ENCODE assay signal across 8 cellular contexts in the genomic region with DNA sequence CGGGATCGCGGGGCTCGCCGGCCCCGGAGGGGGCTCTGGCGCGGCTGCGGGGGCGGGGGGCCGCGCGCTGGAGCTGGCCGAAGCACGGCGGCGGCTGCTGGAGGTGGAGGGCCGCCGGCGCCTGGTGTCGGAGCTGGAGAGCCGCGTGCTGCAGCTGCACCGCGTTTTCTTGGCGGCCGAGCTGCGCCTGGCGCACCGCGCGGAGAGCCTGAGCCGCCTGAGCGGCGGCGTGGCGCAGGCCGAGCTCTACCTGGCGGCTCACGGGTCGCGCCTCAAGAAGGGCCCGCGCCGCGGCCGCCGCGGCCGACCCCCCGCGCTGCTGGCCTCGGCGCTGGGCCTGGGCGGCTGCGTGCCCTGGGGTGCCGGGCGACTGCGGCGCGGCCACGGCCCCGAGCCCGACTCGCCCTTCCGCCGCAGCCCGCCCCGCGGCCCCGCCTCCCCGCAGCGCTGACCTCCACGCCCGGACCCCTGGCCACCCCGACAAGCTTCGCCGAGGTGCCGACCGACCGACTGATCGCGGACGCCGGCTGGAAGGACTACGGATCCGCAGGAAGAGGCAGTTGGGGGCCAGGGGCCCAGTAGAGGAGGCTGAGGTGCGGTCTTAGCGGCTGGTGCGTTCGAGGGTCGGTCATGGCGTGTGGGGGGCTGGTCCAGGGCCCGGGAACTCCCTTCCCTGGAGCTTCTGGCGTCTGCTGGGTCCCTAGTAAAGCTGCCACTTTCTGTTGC. TPM values are rescaled to one million over a fixed set of nuclear protein-coding genes. Genes with fewer than 3 reads are reported as not detected.
A peak's percentile ranks its signal among the peaks of the same experiment; 100 is the strongest.
DNase-seq lines count a peak whose midpoint lies in the region; ATAC-seq, FAIRE-seq and TF ChIP-seq lines count a peak whose summit lies in the region.

No MANE protein-coding gene starts in this region.

- WGBS in mesodermal cell (ENCODE audit: insufficient coverage in 2 of 2), 2 experiments = 1% methylated on average over 54 to 95 of the region's 95 CpGs

- peaks cover 12% of the 10 kb centered on the region for H3K4me1 Mint-ChIP-seq in central memory CD8-positive, alpha-beta T cell

- intact Hi-C loops in upper lobe of right lung (cut with DNase I) = no loop called here

- no peak for DNase-seq in activated CD4-positive, CD25-positive, alpha-beta regulatory T cell (lab: John Stamatoyannopoulos, UW)
- peak; percentile 71 for DNase-seq in RPMI8226
- DNase-seq in central memory CD8-positive, alpha-beta T cell (ENCODE audit: low spot score in 2 of 2) = no peak
- DNase-seq in upper lobe of right lung = no peak
- DNase-seq in urothelium cell line (ENCODE audit: low spot score) = no peak
- DNase-seq in cortex of kidney (lab: John Stamatoyannopoulos, UW) = no peak

- TF ChIP-seq CTCF in upper lobe of right lung (IDR thresholded peaks at IDR 0.05) = no peak

- peak overlapping the region; percentile 60 for H3K4me3 Mint-ChIP-seq in central memory CD8-positive, alpha-beta T cell

- peaks cover 21% of the 10 kb centered on the region for H3K27me3 ChIP-seq in upper lobe of right lung

- H3K27ac ChIP-seq in mesodermal cell (ENCODE audit: low read depth, low read length, severe bottlenecking) = no peak overlapping the region
- H3K27ac ChIP-seq in upper lobe of right lung = peak overlapping the region; percentile 51

- H3K9me3 Mint-ChIP-seq in central memory CD8-positive, alpha-beta T cell = no peaks in the 10 kb centered on the region

- H3K9me3 ChIP-seq in mesodermal cell (ENCODE audit: control insufficient read depth, low read length) = no peaks in the 10 kb centered on the region
- H3K9me3 ChIP-seq in upper lobe of right lung = no peaks in the 10 kb centered on the region

- H3K4me1 ChIP-seq in mesodermal cell (ENCODE audit: control insufficient read depth, insufficient read depth, low read length, poor library complexity, severe bottlenecking) (peaks cover 32% of the 10 kb centered on the region), upper lobe of right lung (peaks cover 40% of the 10 kb centered on the region)

- H3K27me3 Mint-ChIP-seq in central memory CD8-positive, alpha-beta T cell = peaks cover 71% of the 10 kb centered on the region

- H3K36me3 Mint-ChIP-seq in central memory CD8-positive, alpha-beta T cell (ENCODE audit: insufficient read depth) = peaks cover 1% of the 10 kb centered on the region

- peak overlapping the region; percentile 54 for H3K4me3 ChIP-seq in mesodermal cell (ENCODE audit: extremely low read depth, insufficient read depth, low read length, poor library complexity, severe bottlenecking)
- H3K4me3 ChIP-seq in upper lobe of right lung = peak overlapping the region; percentile 61

- no peak for FAIRE-seq in urothelium cell line (lab: Jason Lieb, UNC)

- H3K27ac Mint-ChIP-seq in central memory CD8-positive, alpha-beta T cell (ENCODE audit: low read depth) = no peak overlapping the region

- peak; percentile 27 to 39 for ATAC-seq in activated CD4-positive, CD25-positive, alpha-beta regulatory T cell treated with anti-CD3 and anti-CD28 coated beads, Interleukin-2, amount 50 U/mL, for 24 hours
- ATAC-seq in central memory CD8-positive, alpha-beta T cell (replicated peaks; ENCODE audit: extremely low read depth, poor library complexity, severe bottlenecking) = no peak
- ATAC-seq in upper lobe of right lung = peak; percentile 1

- H3K36me3 ChIP-seq in mesodermal cell (ENCODE audit: control insufficient read depth, insufficient read depth, low read length) (no peaks in the 10 kb centered on the region), upper lobe of right lung (no peaks in the 10 kb centered on the region)

RNA-seq across cellular contexts. Expression of a gene that starts 0.7 kb away (rescaled TPM):
- polyA plus RNA-seq in mesodermal cell (2013, experiment 1 of 2) = 11.3 TPM
- 9.1 TPM for polyA plus RNA-seq in mesodermal cell (2013, experiment 2 of 2)
- 16.2 TPM for total RNA-seq in upper lobe of right lung

RNA-seq across cellular contexts. Expression of a gene that starts 18.5 kb away (rescaled TPM):
- 8.0 TPM for polyA plus RNA-seq in mesodermal cell (2013, experiment 1 of 2)
- polyA plus RNA-seq in mesodermal cell (2013, experiment 2 of 2) = 7.1 TPM
- total RNA-seq in upper lobe of right lung = 29.1 TPM

RNA-seq across cellular contexts. Expression of a gene that starts 33.9 kb away (rescaled TPM):
- polyA plus RNA-seq in mesodermal cell (2013, experiment 1 of 2) = not detected
- not detected for polyA plus RNA-seq in mesodermal cell (2013, experiment 2 of 2)
- 10.5 TPM for total RNA-seq in upper lobe of right lung
